10 cellular contexts compared by ENCODE assay signal in genomic region chr19:30225615-30226463, GRCh38.
DNase-seq lines count a peak whose midpoint lies in the region; ATAC-seq and TF ChIP-seq lines count a peak whose summit lies in the region.
"Had no signal": no experiment of that assay in that cellular context is flagged by ENCODE, and none has a peak within 500 bp of the region (broad histone marks: within the 10 kb centered on the region; RNA-seq: fewer than 3 reads in every experiment).

No MANE protein-coding gene starts in this region.

- no peak overlapping the region for H3K9ac ChIP-seq in SK-N-SH
- H3K9ac ChIP-seq: BLaER1 had no signal

- H3K9me3 Mint-ChIP-seq in activated CD4-positive, alpha-beta memory T cell treated with anti-CD3 and anti-CD28 coated beads, Interleukin-2, amount 10 ng/mL, durations not matched to agents 7 days and 5 days, result no peaks in the 10 kb centered on the region

- peaks cover 73% of the 10 kb centered on the region for H3K27me3 Mint-ChIP-seq in activated CD4-positive, alpha-beta memory T cell treated with anti-CD3 and anti-CD28 coated beads, Interleukin-2, amount 10 ng/mL, durations not matched to agents 7 days and 5 days

- H3K9me3 ChIP-seq in SK-N-SH, result no peaks in the 10 kb centered on the region

- H3K4me1 ChIP-seq in SK-N-SH (ENCODE audit: control insufficient read depth in 1 of 2, insufficient read depth in 2 of 2, low read depth in 1 of 2, low read length in 1 of 2), result peaks cover 7 to 15% of the 10 kb centered on the region in 2 experiments; a peak in 3 of 4 replicates
- H3K4me1 ChIP-seq: BLaER1 had no signal

- H3K27ac Mint-ChIP-seq in activated CD4-positive, alpha-beta memory T cell treated with anti-CD3 and anti-CD28 coated beads, Interleukin-2, amount 10 ng/mL, durations not matched to agents 7 days and 5 days, result no peak overlapping the region

- no peak for TF ChIP-seq EP300 in SK-N-SH (IDR thresholded peaks at IDR 0.05; ENCODE audit: borderline replicate concordance in 1 of 2, low read depth in 1 of 2, low read length in 1 of 2)

- peak overlapping the region in 1 of 2 experiments; percentile 94; a peak in 2 of 4 replicates for H3K27ac ChIP-seq in SK-N-SH (ENCODE audit: low read depth in 2 of 2, low read length in 1 of 2)
- H3K27ac ChIP-seq in substantia nigra (ENCODE audit: low read depth, low read length, poor library complexity, severe bottlenecking), result peak overlapping the region; percentile 89
- H3K27ac ChIP-seq: BLaER1 had no signal

- H3K4me3 ChIP-seq in SK-N-SH (ENCODE audit: low read depth in 2 of 2, low read length in 1 of 2) (peak overlapping the region; percentile 57 to 71), kidney epithelial cell (ENCODE audit: low read depth, low read length) (peak overlapping the region; percentile 31)
- H3K4me3 ChIP-seq: BLaER1 had no signal

- 3% methylated on average over 64 of the region's 91 CpGs for WGBS in SK-N-SH (ENCODE audit: low lambda C conversion rate)

- TF ChIP-seq CTCF in SK-N-SH (IDR thresholded peaks at IDR 0.05) (no peak), kidney epithelial cell (IDR thresholded peaks at IDR 0.05; ENCODE audit: insufficient read depth, low read length, poor library complexity, severe bottlenecking) (no peak)

- H4K20me1 ChIP-seq in SK-N-SH (ENCODE audit: insufficient read depth), result no peaks in the 10 kb centered on the region
- H4K20me1 ChIP-seq: BLaER1 had no signal

- peak overlapping the region; percentile 38 for H3K4me3 Mint-ChIP-seq in activated CD4-positive, alpha-beta memory T cell treated with anti-CD3 and anti-CD28 coated beads, Interleukin-2, amount 10 ng/mL, durations not matched to agents 7 days and 5 days

- peaks cover 10% of the 10 kb centered on the region for H3K36me3 Mint-ChIP-seq in activated CD4-positive, alpha-beta memory T cell treated with anti-CD3 and anti-CD28 coated beads, Interleukin-2, amount 10 ng/mL, durations not matched to agents 7 days and 5 days (ENCODE audit: low read depth)

- no peaks in the 10 kb centered on the region for H3K36me3 ChIP-seq in SK-N-SH (replicated peaks in 1 of 2; ENCODE audit: control insufficient read depth in 1 of 2, insufficient read depth in 2 of 2, low read length in 1 of 2)
- no peaks in the 10 kb centered on the region for H3K36me3 ChIP-seq in kidney epithelial cell (ENCODE audit: control insufficient read depth, insufficient read depth, low read length)
- H3K36me3 ChIP-seq: BLaER1 had no signal

- H2AFZ ChIP-seq in SK-N-SH (ENCODE audit: low read depth), result peak overlapping the region; percentile 81

- ATAC-seq in SK-N-SH treated with all-trans-retinoic acid at 6 μM for 48 hours (no peak), HG02981 (IDR thresholded peaks at IDR 0.05; ENCODE audit: unreplicated experiment) (no peak)

- H3F3A ChIP-seq in SK-N-SH (replicated peaks; ENCODE audit: insufficient read depth), result no peaks in the 10 kb centered on the region

- no peak for TF ChIP-seq RAD21 in SK-N-SH (IDR thresholded peaks at IDR 0.05; ENCODE audit: low read length)

- POLR2A ChIA-PET in SK-N-SH (lab: Yijun Ruan, JAX), result interaction anchor here (0.6 kb wide), 1 partner anchor 148 kb away, joined by 3 read pairs; no protein-coding TSS in a partner anchor
- POLR2A ChIA-PET in activated CD4-positive, alpha-beta memory T cell treated with anti-CD3 and anti-CD28 coated beads, Interleukin-2, amount 10 ng/mL, durations not matched to agents 7 days and 5 days (lab: Charles Lee), result no interaction called here

- H3K27me3 ChIP-seq in SK-N-SH (ENCODE audit: insufficient read depth) (peaks cover 13% of the 10 kb centered on the region), kidney epithelial cell (ENCODE audit: control insufficient read depth, insufficient read depth, low read length) (peaks cover 65% of the 10 kb centered on the region)

- CTCF ChIA-PET in SK-N-SH (lab: Yijun Ruan, JAX), result interaction anchor here (1.0 to 2.3 kb wide), 6 partner anchors 9 to 440 kb away, joined by 3 to 9 read pairs (median 3); no protein-coding TSS in a partner anchor
- CTCF ChIA-PET in activated CD4-positive, alpha-beta memory T cell treated with anti-CD3 and anti-CD28 coated beads, Interleukin-2, amount 10 ng/mL, durations not matched to agents 7 days and 5 days (lab: Charles Lee), result no interaction called here

- H3K4me1 Mint-ChIP-seq in activated CD4-positive, alpha-beta memory T cell treated with anti-CD3 and anti-CD28 coated beads, Interleukin-2, amount 10 ng/mL, durations not matched to agents 7 days and 5 days, result peaks cover 23% of the 10 kb centered on the region

- H3K79me2 ChIP-seq in SK-N-SH (ENCODE audit: insufficient read depth), result no peaks in the 10 kb centered on the region

- peak; percentile 73 for DNase-seq in SK-N-SH
- DNase-seq in activated CD4-positive, alpha-beta memory T cell treated with anti-CD3 and anti-CD28 coated beads, Interleukin-2, amount 10 ng/mL, durations not matched to agents 7 days and 5 days, result no peak
- DNase-seq in kidney epithelial cell (ENCODE audit: low read depth), result no peak
- DNase-seq in substantia nigra (lab: John Stamatoyannopoulos, UW), result peak in 9 of 49 donors; percentile 16 to 82 (median 34)
- DNase-seq in central memory CD4-positive, alpha-beta T cell, result no peak
- DNase-seq in dermis blood vessel endothelial cell, result no peak
- DNase-seq: KG1 had no signal

- no peaks in the 10 kb centered on the region for H3K9me2 ChIP-seq in SK-N-SH

- H3K4me2 ChIP-seq in SK-N-SH, result peak overlapping the region; percentile 92
- H3K4me2 ChIP-seq: BLaER1 had no signal

TF ChIP-seq in SK-N-SH, 30 proteins besides CTCF, POLR2A, EP300 and RAD21 (continues in another document):
- no peak for TF ChIP-seq FOSL2 (IDR thresholded peaks at IDR 0.05; ENCODE audit: borderline replicate concordance, low read depth)
- TF ChIP-seq PBX3 (IDR thresholded peaks at IDR 0.05), result no peak
- no peak for TF ChIP-seq USF2 (IDR thresholded peaks at IDR 0.05; ENCODE audit: borderline replicate concordance, low read depth, low read length)
- TF ChIP-seq MXI1 (IDR thresholded peaks at IDR 0.05; ENCODE audit: low read depth, low read length), result no peak
- TF ChIP-seq NRF1 (IDR thresholded peaks at IDR 0.05; ENCODE audit: low read depth, low read length), result no peak

TF ChIP-seq in SK-N-SH treated with all-trans-retinoic acid at 6 μM for 48 hours, 23 proteins besides CTCF, POLR2A, EP300 and RAD21 (continues in another document):
- no peak for TF ChIP-seq ESRRG (CRISPR knock-in tag; IDR thresholded peaks at IDR 0.05)
- TF ChIP-seq RARB (CRISPR knock-in tag; IDR thresholded peaks at IDR 0.05), result no peak
- TF ChIP-seq PPARA (CRISPR knock-in tag; IDR thresholded peaks at IDR 0.05; ENCODE audit: borderline replicate concordance), result no peak
- TF ChIP-seq ZC3H10 (CRISPR knock-in tag; IDR thresholded peaks at IDR 0.05), result no peak
- TF ChIP-seq PATZ1 (CRISPR knock-in tag; IDR thresholded peaks at IDR 0.05; ENCODE audit: borderline replicate concordance), result no peak
- TF ChIP-seq ZFP30 (CRISPR knock-in tag; IDR thresholded peaks at IDR 0.05), result no peak
- TF ChIP-seq ZNF8 (CRISPR knock-in tag; IDR thresholded peaks at IDR 0.05), result no peak
- TF ChIP-seq CSRNP3 (CRISPR knock-in tag; IDR thresholded peaks at IDR 0.05), result no peak
- TF ChIP-seq ISL1 (CRISPR knock-in tag; IDR thresholded peaks at IDR 0.05), result no peak
- TF ChIP-seq BACH2 (CRISPR knock-in tag; IDR thresholded peaks at IDR 0.05; ENCODE audit: borderline replicate concordance), result no peak
- no peak for TF ChIP-seq ZNF565 (CRISPR knock-in tag; conservative IDR thresholded peaks at IDR 0.05; ENCODE audit: low read depth)
